20 cellular contexts compared by ENCODE assay signal in the genomic region with DNA sequence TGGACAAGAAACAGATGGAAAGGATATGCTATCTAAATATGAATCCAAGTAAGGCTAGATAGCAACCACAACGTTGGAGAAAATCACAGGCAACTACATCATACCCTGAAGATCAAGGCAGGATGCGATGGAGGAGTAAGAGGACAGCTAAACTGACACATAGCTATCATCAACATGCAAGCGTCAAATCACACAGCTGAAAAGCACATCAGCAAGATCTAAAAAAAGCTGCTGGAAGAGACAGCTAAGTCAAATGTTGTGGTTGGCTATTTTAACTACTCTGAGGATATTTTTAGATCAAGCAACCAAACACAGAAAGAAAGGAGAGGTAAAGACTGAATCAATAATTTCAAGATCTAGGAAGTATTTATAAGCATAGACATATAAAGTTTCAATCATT.
"Had no signal": no experiment of that assay in that cellular context is flagged by ENCODE, and none has a peak within 500 bp of the region (broad histone marks: within the 10 kb centered on the region; RNA-seq: fewer than 3 reads in every experiment).

No MANE protein-coding gene starts in this region.

- H3K4me2 ChIP-seq: KMS-11 had no signal

- H3K4me1 ChIP-seq: SJSA1 had no signal

- H3K27ac ChIP-seq: HL-60, KMS-11, SJSA1, SK-N-MC had no signal

- DNase-seq: NCI-H1092 treated with DMSO at 0.1 percent for 48 hours, NCI-H1436, NCI-H187 treated with DMSO at 0.1 percent for 48 hours, NCI-H2029 treated with DMSO at 0.1 percent for 48 hours, NCI-H2171 treated with DMSO at 0.1 percent for 48 hours, NCI-H345, NCI-H446 treated with DMSO at 0.1 percent for 48 hours, NCI-H510A treated with DMSO at 0.1 percent for 48 hours, NCI-H526, NCI-H748 treated with DMSO at 0.1 percent for 48 hours, PC-3, Right ventricle myocardium superior, SIG-M5, T-helper 1 cell had no signal

- H3K36me3 ChIP-seq: SJSA1 had no signal

- H3K4me3 ChIP-seq: K562, SJSA1, SK-N-MC had no signal

- H3K9ac ChIP-seq: KMS-11 had no signal

- H3K27me3 ChIP-seq: SJSA1 had no signal

- ATAC-seq: K562, Panc1, PC-3 had no signal
